Comparison of ENCODE assay signal across 8 cellular contexts in genomic region chr17:4710693-4711634, GRCh38. TPM values are rescaled to one million over a fixed set of nuclear protein-coding genes. Genes with fewer than 3 reads are reported as not detected.
DNase-seq lines count a peak whose midpoint lies in the region; ATAC-seq and TF ChIP-seq lines count a peak whose summit lies in the region.

No MANE protein-coding gene starts in this region.

- H3K27ac Mint-ChIP-seq in CD4-positive, CD25-positive, alpha-beta regulatory T cell = peak overlapping the region; percentile 95 to 96 (median 96)
- H3K27ac Mint-ChIP-seq in stimulated activated naive CD8-positive, alpha-beta T cell treated with anti-CD3 and anti-CD28 coated beads, Interleukin-15, Interleukin-2, amounts not matched to agents 100 ng/mL and 50 ng/mL, for 24 hours = peak overlapping the region; percentile 91

- no peak for TF ChIP-seq CTCF in lower lobe of right lung (IDR thresholded peaks at IDR 0.05)

- peaks cover 15 to 62% (median 41%) of the 10 kb centered on the region in 4 donors for H3K4me1 Mint-ChIP-seq in CD4-positive, CD25-positive, alpha-beta regulatory T cell
- peaks cover 65% of the 10 kb centered on the region for H3K4me1 Mint-ChIP-seq in stimulated activated naive CD8-positive, alpha-beta T cell treated with anti-CD3 and anti-CD28 coated beads, Interleukin-15, Interleukin-2, amounts not matched to agents 100 ng/mL and 50 ng/mL, for 24 hours (ENCODE audit: low read depth)

- H3K27me3 Mint-ChIP-seq in CD4-positive, CD25-positive, alpha-beta regulatory T cell = peaks cover 12% of the 10 kb centered on the region
- no peaks in the 10 kb centered on the region for H3K27me3 Mint-ChIP-seq in stimulated activated naive CD8-positive, alpha-beta T cell treated with anti-CD3 and anti-CD28 coated beads, Interleukin-15, Interleukin-2, amounts not matched to agents 100 ng/mL and 50 ng/mL, for 24 hours

- H3K27ac ChIP-seq in CD4-positive, CD25-positive, alpha-beta regulatory T cell (ENCODE audit: insufficient read depth, low read length, poor library complexity, severe bottlenecking) = peak overlapping the region; percentile 88
- H3K27ac ChIP-seq in caudate nucleus (ENCODE audit: low read depth, low read length) (peak overlapping the region; percentile 79), lower lobe of right lung (peak overlapping the region; percentile 85)

- peak overlapping the region; percentile 73 for H3K4me3 ChIP-seq in CD4-positive, CD25-positive, alpha-beta regulatory T cell (ENCODE audit: low read depth, low read length)
- peak overlapping the region; percentile 73 for H3K4me3 ChIP-seq in lower lobe of right lung

- no peaks in the 10 kb centered on the region for H3K9me3 ChIP-seq in CD4-positive, CD25-positive, alpha-beta regulatory T cell (ENCODE audit: control insufficient read depth in 2 of 2, low read length in 2 of 2)
- H3K9me3 ChIP-seq in lower lobe of right lung = no peaks in the 10 kb centered on the region

- ATAC-seq in CD4-positive, CD25-positive, alpha-beta regulatory T cell (ENCODE audit: low read depth in 2 of 2) = no peak
- ATAC-seq in HG02970 (IDR thresholded peaks at IDR 0.05; ENCODE audit: low FRiP score, unreplicated experiment) (peak; percentile 4), lower lobe of right lung (peak; percentile 3 to 12)

- H3K27me3 ChIP-seq in CD4-positive, CD25-positive, alpha-beta regulatory T cell (ENCODE audit: control insufficient read depth, insufficient read depth, low read length) = no peaks in the 10 kb centered on the region
- no peaks in the 10 kb centered on the region for H3K27me3 ChIP-seq in lower lobe of right lung (ENCODE audit: low read depth)

- peaks cover 10% of the 10 kb centered on the region for H3K36me3 Mint-ChIP-seq in CD4-positive, CD25-positive, alpha-beta regulatory T cell
- peaks cover 25% of the 10 kb centered on the region for H3K36me3 Mint-ChIP-seq in stimulated activated naive CD8-positive, alpha-beta T cell treated with anti-CD3 and anti-CD28 coated beads, Interleukin-15, Interleukin-2, amounts not matched to agents 100 ng/mL and 50 ng/mL, for 24 hours (ENCODE audit: low read depth)

- peak overlapping the region; percentile 77 to 97 (median 92) for H3K4me3 Mint-ChIP-seq in CD4-positive, CD25-positive, alpha-beta regulatory T cell
- peak overlapping the region; percentile 96 for H3K4me3 Mint-ChIP-seq in stimulated activated naive CD8-positive, alpha-beta T cell treated with anti-CD3 and anti-CD28 coated beads, Interleukin-15, Interleukin-2, amounts not matched to agents 100 ng/mL and 50 ng/mL, for 24 hours

- DNase-seq in CD4-positive, CD25-positive, alpha-beta regulatory T cell = peak; percentile 27 to 85 (median 41)
- DNase-seq in UCSD-AML1 (lab: John Stamatoyannopoulos, UW; ENCODE audit: unreplicated experiment) = peak; percentile 70
- DNase-seq in caudate nucleus (lab: John Stamatoyannopoulos, UW) = peak in 4 of 61 donors; percentile 17 to 45 (median 26)
- DNase-seq in lower lobe of right lung = peak; percentile 70
- no peak for DNase-seq in NCI-H748 (lab: John Stamatoyannopoulos, UW; ENCODE audit: unreplicated experiment)
- no peak for DNase-seq in HuH-7 (ENCODE audit: low spot score)

- H3K4me1 ChIP-seq in CD4-positive, CD25-positive, alpha-beta regulatory T cell (ENCODE audit: control insufficient read depth, insufficient read depth, low read length, poor library complexity, severe bottlenecking) = peaks cover 51% of the 10 kb centered on the region
- peaks cover 41% of the 10 kb centered on the region for H3K4me1 ChIP-seq in lower lobe of right lung

- intact Hi-C loops in lower lobe of right lung (cut with DNase I) = no loop called here

- H3K36me3 ChIP-seq in CD4-positive, CD25-positive, alpha-beta regulatory T cell (ENCODE audit: control insufficient read depth, insufficient read depth, low read length) = peaks cover 2% of the 10 kb centered on the region
- H3K36me3 ChIP-seq in lower lobe of right lung = peaks cover 2% of the 10 kb centered on the region

- H3K9me3 Mint-ChIP-seq in CD4-positive, CD25-positive, alpha-beta regulatory T cell = peaks cover 0 to under 1% (median 0%) of the 10 kb centered on the region in 7 donors
- no peaks in the 10 kb centered on the region for H3K9me3 Mint-ChIP-seq in stimulated activated naive CD8-positive, alpha-beta T cell treated with anti-CD3 and anti-CD28 coated beads, Interleukin-15, Interleukin-2, amounts not matched to agents 100 ng/mL and 50 ng/mL, for 24 hours

RNA-seq across cellular contexts. Expression of gene ARRB2, which starts 0.5 kb away (rescaled TPM):
- 197 TPM for total RNA-seq in CD4-positive, CD25-positive, alpha-beta regulatory T cell
- 10 to 100 TPM; 22.4 to 37.5 (median 28.9) TPM for polyA plus RNA-seq in CD4-positive, CD25-positive, alpha-beta regulatory T cell
- total RNA-seq in lower lobe of right lung = 201 TPM

RNA-seq across cellular contexts. Expression of gene PELP1, which starts 7.0 kb away (rescaled TPM):
- 51.9 TPM for total RNA-seq in CD4-positive, CD25-positive, alpha-beta regulatory T cell
- 1 to 10 TPM; 6.2 to 8.6 (median 7.8) TPM for polyA plus RNA-seq in CD4-positive, CD25-positive, alpha-beta regulatory T cell
- total RNA-seq in lower lobe of right lung = 37.4 TPM

RNA-seq across cellular contexts. Expression of gene MED11, which starts 20.3 kb away (rescaled TPM):
- total RNA-seq in CD4-positive, CD25-positive, alpha-beta regulatory T cell = 9.3 TPM
- 10 to 100 TPM; 40.0 to 46.8 (median 43.9) TPM for polyA plus RNA-seq in CD4-positive, CD25-positive, alpha-beta regulatory T cell
- total RNA-seq in lower lobe of right lung = 22.9 TPM

RNA-seq across cellular contexts. Expression of gene ZMYND15, which starts 28.7 kb away (rescaled TPM):
- 1.0 TPM for total RNA-seq in CD4-positive, CD25-positive, alpha-beta regulatory T cell
- polyA plus RNA-seq in CD4-positive, CD25-positive, alpha-beta regulatory T cell = not detected
- 13.3 TPM for total RNA-seq in lower lobe of right lung

RNA-seq across cellular contexts. Expression of gene CXCL16, which starts 28.8 kb away (rescaled TPM):
- total RNA-seq in CD4-positive, CD25-positive, alpha-beta regulatory T cell = 7.3 TPM
- under 1 TPM in 3 of 4 donors, not detected in 1; 0.41 to 0.79 (median 0.45) TPM for polyA plus RNA-seq in CD4-positive, CD25-positive, alpha-beta regulatory T cell
- 249 TPM for total RNA-seq in lower lobe of right lung

Comparison
In these comparisons a context has a peak if more than half of its experiments do, and no peak if none do; other contexts are left out.
1. ATAC-seq: peak in HG02970 (single experiment) and lower lobe of right lung (2 of 2); none in CD4-positive, CD25-positive, alpha-beta regulatory T cell (0 of 2).
2. DNase-seq: peak in CD4-positive, CD25-positive, alpha-beta regulatory T cell (3 of 3), UCSD-AML1 (single experiment) and lower lobe of right lung (single experiment); none in NCI-H748 (single experiment) and HuH-7 (single experiment).
3. Peak in every context shown above with its lines, with median percentiles within 50 percentile points of each other: H3K27ac ChIP-seq.